ENCODE assay signal across 8 cellular contexts in the genomic region with DNA sequence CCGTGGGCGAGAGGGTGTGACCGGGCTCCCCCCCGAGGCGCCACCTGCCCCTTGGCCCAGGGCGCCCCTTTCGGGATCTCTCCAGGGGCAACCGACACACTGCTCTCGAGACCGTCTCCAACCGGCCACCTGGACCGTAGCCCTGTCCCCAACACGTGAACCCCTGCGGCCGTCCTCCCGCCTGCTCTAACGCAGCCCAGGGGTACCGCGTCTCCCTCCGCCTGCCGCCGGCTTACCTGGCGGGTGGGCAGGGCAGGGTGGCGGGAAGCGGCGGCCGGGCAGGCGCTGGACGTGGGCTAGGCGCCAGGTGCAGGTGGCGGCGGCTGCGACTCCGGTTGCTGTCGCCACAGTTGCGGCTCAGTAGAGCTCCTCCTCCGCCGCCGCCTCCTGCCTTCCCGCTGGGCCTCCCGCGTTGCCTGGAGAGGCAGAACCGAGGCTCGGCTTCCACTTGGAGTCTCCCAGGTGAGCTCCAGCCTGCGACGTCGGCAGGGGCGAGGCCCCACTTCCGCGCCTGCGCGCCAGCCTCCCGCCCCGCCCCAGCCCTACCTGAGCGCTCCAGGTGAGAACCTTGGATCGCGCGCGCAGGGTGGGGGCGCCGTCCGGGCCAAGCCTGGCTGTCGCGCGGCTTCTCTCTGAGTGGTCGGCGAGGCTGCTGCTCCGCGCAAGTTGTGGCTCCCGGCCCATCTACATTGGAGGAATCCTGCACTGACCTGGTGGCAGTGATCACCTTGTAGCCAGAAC. TPM values are rescaled to one million over a fixed set of nuclear protein-coding genes. Genes with fewer than 3 reads are reported as not detected.
A peak's percentile ranks its signal among the peaks of the same experiment; 100 is the strongest.
DNase-seq lines count a peak whose midpoint lies in the region; ATAC-seq and TF ChIP-seq lines count a peak whose summit lies in the region.

A gene (minus strand): TSS at position 469 of the 741 bp plus-strand sequence. CDS start 23,547 bp downstream, outside the sequence.

- H3K9me3 ChIP-seq in DND-41 (ENCODE audit: insufficient read depth, low read length, severe bottlenecking) (no peaks in the 10 kb centered on the region), right lobe of liver (no peaks in the 10 kb centered on the region)

- H2AFZ ChIP-seq in DND-41 (ENCODE audit: low read depth, low read length), result peak within 1 kb of the TSS; percentile 51

- H3K4me3 ChIP-seq in DND-41 (ENCODE audit: low read depth in 1 of 2, low read length in 2 of 2) (peak within 1 kb of the TSS in 1 of 2 experiments; percentile 43; a peak in 2 of 4 replicates), choroid plexus epithelial cell (ENCODE audit: low read depth, low read length) (peak within 1 kb of the TSS; percentile 57), right lobe of liver (peak within 1 kb of the TSS; percentile 40 to 58 (median 46))

- H4K20me1 ChIP-seq in DND-41 (ENCODE audit: insufficient read depth, low read length), result no peaks in the 10 kb centered on the region

- peak within 1 kb of the TSS; percentile 26; the same call in 1 of the 2 replicates for H3K9ac ChIP-seq in DND-41 (ENCODE audit: low read depth, low read length)

- DNase-seq in DND-41 (no peak), choroid plexus epithelial cell (ENCODE audit: low read depth) (no peak), right lobe of liver (peak; percentile 54 to 76 (median 59)), inferior parietal cortex (ENCODE audit: extremely low spot score) (no peak)
- peak; percentile 18 for DNase-seq in stimulated activated naive CD4-positive, alpha-beta T cell treated with Interleukin-2 at 50 U/mL for 16 hours (lab: John Stamatoyannopoulos, UW)

- TF ChIP-seq POLR2A in right lobe of liver (IDR thresholded peaks at IDR 0.05), result peak; percentile 28

- no peak for TF ChIP-seq RAD21 in Ishikawa (IDR thresholded peaks at IDR 0.05; ENCODE audit: low read depth)

- H3K27ac ChIP-seq in DND-41 (ENCODE audit: low read length) (0 out of 2 replicates have a peak within 1 kb of the TSS, but pooled peaks have one; percentile 41), VCaP (peak within 1 kb of the TSS; percentile 99), right lobe of liver (peak within 1 kb of the TSS in 2 of 3 donors; percentile 10 to 42)

- WGBS in right lobe of liver (ENCODE audit: insufficient coverage, low coverage, low lambda C conversion rate, missing lambda C conversion rate), result 3% methylated on average over 7 of the region's 70 CpGs

- H3K4me2 ChIP-seq in DND-41 (ENCODE audit: insufficient read depth, low read length), result peak within 1 kb of the TSS; percentile 58

- H3K27me3 ChIP-seq in DND-41 (ENCODE audit: insufficient read depth, low read length, poor library complexity) (no peaks in the 10 kb centered on the region), right lobe of liver (peaks cover 0 to 4% of the 10 kb centered on the region in 2 donors)

- no peaks in the 10 kb centered on the region for H3K36me3 ChIP-seq in DND-41 (ENCODE audit: insufficient read depth, low read length)
- H3K36me3 ChIP-seq in right lobe of liver, result no peaks in the 10 kb centered on the region

- no peak for TF ChIP-seq CTCF in DND-41 (IDR thresholded peaks at IDR 0.05; ENCODE audit: borderline replicate concordance, extremely low read depth, low read length, poor library complexity, severe bottlenecking)
- no peak for TF ChIP-seq CTCF in VCaP (conservative IDR thresholded peaks at IDR 0.05)
- no peak for TF ChIP-seq CTCF in choroid plexus epithelial cell (conservative IDR thresholded peaks at IDR 0.05; ENCODE audit: low read depth, low read length)
- no peak for TF ChIP-seq CTCF in right lobe of liver (IDR thresholded peaks at IDR 0.05)

- peak; percentile 4; the same call in 1 of the 3 replicates for ATAC-seq in DND-41 (ENCODE audit: insufficient read depth, low read depth)
- ATAC-seq in GM21529 (IDR thresholded peaks at IDR 0.05; ENCODE audit: unreplicated experiment), result peak; percentile 29
- ATAC-seq in right lobe of liver, result peak; percentile 69 to 80 (median 77)

- TF ChIP-seq EP300 in Ishikawa (IDR thresholded peaks at IDR 0.05; ENCODE audit: borderline replicate concordance), result no peak

- intact Hi-C loops in right lobe of liver (cut with DNase I), result no loop called here

- no peaks in the 10 kb centered on the region for H3K79me2 ChIP-seq in DND-41 (ENCODE audit: insufficient read depth, low read length)

- H3K4me1 ChIP-seq in DND-41 (ENCODE audit: insufficient read depth, low read length), result peaks cover 10% of the 10 kb centered on the region
- peaks cover 0 to 14% (median 3%) of the 10 kb centered on the region in 4 donors for H3K4me1 ChIP-seq in right lobe of liver

TF ChIP-seq in Ishikawa, 13 proteins besides CTCF, POLR2A, EP300 and RAD21:
- TF ChIP-seq TCF12 (IDR thresholded peaks at IDR 0.05; ENCODE audit: low read depth) (peak; percentile 39; the same call in 1 of the 2 replicates), YY1 (IDR thresholded peaks at IDR 0.05; ENCODE audit: low read depth) (0 out of 2 replicates have a peak, but pooled peaks have one; percentile 30), ZBTB7A (IDR thresholded peaks at IDR 0.05; ENCODE audit: low read depth) (no peak; the same call in 1 of the 2 replicates), TAF1 (IDR thresholded peaks at IDR 0.05; ENCODE audit: low read depth) (0 out of 2 replicates have a peak, but pooled peaks have one; percentile 24), FOXM1 (IDR thresholded peaks at IDR 0.05; ENCODE audit: borderline replicate concordance, low read depth) (no peak), CEBPB (IDR thresholded peaks at IDR 0.05) (no peak), CREB1 (IDR thresholded peaks at IDR 0.05; ENCODE audit: low read depth) (no peak), EGR1 (IDR thresholded peaks at IDR 0.05) (0 out of 2 replicates have a peak, but pooled peaks have one; percentile 9), NFIC (IDR thresholded peaks at IDR 0.05) (peak; percentile 55), TEAD4 (IDR thresholded peaks at IDR 0.05) (peak; percentile 6; the same call in 1 of the 2 replicates)
- TF ChIP-seq, protein P1, sequence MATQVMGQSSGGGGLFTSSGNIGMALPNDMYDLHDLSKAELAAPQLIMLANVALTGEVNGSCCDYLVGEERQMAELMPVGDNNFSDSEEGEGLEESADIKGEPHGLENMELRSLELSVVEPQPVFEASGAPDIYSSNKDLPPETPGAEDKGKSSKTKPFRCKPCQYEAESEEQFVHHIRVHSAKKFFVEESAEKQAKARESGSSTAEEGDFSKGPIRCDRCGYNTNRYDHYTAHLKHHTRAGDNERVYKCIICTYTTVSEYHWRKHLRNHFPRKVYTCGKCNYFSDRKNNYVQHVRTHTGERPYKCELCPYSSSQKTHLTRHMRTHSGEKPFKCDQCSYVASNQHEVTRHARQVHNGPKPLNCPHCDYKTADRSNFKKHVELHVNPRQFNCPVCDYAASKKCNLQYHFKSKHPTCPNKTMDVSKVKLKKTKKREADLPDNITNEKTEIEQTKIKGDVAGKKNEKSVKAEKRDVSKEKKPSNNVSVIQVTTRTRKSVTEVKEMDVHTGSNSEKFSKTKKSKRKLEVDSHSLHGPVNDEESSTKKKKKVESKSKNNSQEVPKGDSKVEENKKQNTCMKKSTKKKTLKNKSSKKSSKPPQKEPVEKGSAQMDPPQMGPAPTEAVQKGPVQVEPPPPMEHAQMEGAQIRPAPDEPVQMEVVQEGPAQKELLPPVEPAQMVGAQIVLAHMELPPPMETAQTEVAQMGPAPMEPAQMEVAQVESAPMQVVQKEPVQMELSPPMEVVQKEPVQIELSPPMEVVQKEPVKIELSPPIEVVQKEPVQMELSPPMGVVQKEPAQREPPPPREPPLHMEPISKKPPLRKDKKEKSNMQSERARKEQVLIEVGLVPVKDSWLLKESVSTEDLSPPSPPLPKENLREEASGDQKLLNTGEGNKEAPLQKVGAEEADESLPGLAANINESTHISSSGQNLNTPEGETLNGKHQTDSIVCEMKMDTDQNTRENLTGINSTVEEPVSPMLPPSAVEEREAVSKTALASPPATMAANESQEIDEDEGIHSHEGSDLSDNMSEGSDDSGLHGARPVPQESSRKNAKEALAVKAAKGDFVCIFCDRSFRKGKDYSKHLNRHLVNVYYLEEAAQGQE (IDR thresholded peaks at IDR 0.05; ENCODE audit: low read depth), result no peak
- TF ChIP-seq, protein P2, sequence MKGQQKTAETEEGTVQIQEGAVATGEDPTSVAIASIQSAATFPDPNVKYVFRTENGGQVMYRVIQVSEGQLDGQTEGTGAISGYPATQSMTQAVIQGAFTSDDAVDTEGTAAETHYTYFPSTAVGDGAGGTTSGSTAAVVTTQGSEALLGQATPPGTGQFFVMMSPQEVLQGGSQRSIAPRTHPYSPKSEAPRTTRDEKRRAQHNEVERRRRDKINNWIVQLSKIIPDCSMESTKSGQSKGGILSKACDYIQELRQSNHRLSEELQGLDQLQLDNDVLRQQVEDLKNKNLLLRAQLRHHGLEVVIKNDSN (IDR thresholded peaks at IDR 0.05), result no peak; the same call in 1 of the 2 replicates
- TF ChIP-seq, protein P3, sequence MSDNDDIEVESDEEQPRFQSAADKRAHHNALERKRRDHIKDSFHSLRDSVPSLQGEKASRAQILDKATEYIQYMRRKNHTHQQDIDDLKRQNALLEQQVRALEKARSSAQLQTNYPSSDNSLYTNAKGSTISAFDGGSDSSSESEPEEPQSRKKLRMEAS (IDR thresholded peaks at IDR 0.05), result peak; percentile 58

RNA-seq across cellular contexts. Expression of the gene that starts here (rescaled TPM):
- total RNA-seq in right lobe of liver, result 1 to 10 TPM in 2 of 6 experiments, under 1 TPM in 4; 0.31 to 1.6 (median 0.80) TPM

Comparison
In these comparisons a context has a peak if more than half of its experiments do, and no peak if none do; other contexts are left out.
1. ATAC-seq: peak in every context shown above with its lines; median percentile 77 in right lobe of liver; 29 in GM21529; 4 in DND-41.
2. DNase-seq: peak in right lobe of liver (3 of 3) and stimulated activated naive CD4-positive, alpha-beta T cell treated with Interleukin-2 at 50 U/mL for 16 hours (single experiment); none in DND-41 (single experiment), choroid plexus epithelial cell (single experiment) and inferior parietal cortex (single experiment).
3. H3K27ac ChIP-seq: peak in every context shown above with its lines; median percentile 99 in VCaP; 41 in DND-41; 26 in right lobe of liver.